ENCODE assay signal across 31 cellular contexts in the genomic region with DNA sequence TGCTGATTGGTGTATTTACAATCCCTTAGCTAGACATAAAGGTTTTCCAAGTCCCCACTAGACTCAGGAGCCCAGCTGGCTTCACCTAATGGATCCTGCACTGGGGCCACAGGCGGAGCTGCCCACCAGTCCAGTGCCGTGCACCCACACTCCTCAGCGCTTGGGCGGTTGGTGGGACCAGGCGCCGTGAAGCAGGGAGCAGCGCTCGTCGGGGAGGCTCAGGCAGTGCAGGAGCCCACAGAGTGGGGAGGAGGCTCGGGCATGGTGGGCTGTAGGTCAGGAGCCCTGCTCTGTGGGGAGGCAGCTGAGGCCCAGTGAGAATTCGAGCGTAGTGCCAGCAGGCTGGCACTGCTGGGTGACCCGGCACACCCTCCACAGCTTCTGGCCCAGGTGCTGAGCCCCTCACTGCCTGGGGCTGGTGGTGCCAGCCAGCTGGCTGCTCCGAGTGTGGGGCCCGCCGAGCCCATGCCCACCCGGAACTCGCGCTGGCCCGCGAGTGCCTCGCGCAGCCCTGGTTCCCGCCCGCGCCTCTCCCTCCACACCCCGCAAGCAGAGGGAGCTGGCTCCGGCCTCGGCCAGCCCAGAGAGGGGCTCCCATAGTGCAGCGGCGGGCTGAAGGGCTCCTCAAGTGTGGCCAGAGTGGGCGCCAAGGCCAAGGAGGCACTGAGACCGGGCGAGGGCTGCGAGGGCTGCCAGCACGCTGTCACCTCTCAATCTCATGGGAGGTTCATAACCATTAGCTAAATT.
DNase-seq lines count a peak whose midpoint lies in the region; ATAC-seq and TF ChIP-seq lines count a peak whose summit lies in the region.
"Had no signal": no experiment of that assay in that cellular context is flagged by ENCODE, and none has a peak within 500 bp of the region (broad histone marks: within the 10 kb centered on the region; RNA-seq: fewer than 3 reads in every experiment).

No MANE protein-coding gene starts in this region.

- H3K4me1 Mint-ChIP-seq in immature natural killer cell, result no peaks in the 10 kb centered on the region
- H3K4me1 Mint-ChIP-seq: B cell; CD14-positive monocyte; CD4-positive, alpha-beta memory T cell; CD4-positive, CD25-positive, alpha-beta regulatory T cell; CD8-positive, alpha-beta memory T cell had no signal

- no peaks in the 10 kb centered on the region for H3K4me1 ChIP-seq in upper lobe of right lung
- H3K4me1 ChIP-seq: A549; BE2C; BLaER1; BLaER1 treated with 17β-estradiol and CSF1 and Interleukin-3, amounts not matched to agents 10 nM and 100 nM; Caco-2 had no signal

- peaks cover 3 to 22% (median 9%) of the 10 kb centered on the region in 6 donors for H3K9me3 Mint-ChIP-seq in immature natural killer cell

- intact Hi-C loops in upper lobe of right lung (cut with DNase I), result no loop called here

- no peak for TF ChIP-seq CTCF in upper lobe of right lung (IDR thresholded peaks at IDR 0.05)

- no peaks in the 10 kb centered on the region for H3K36me3 Mint-ChIP-seq in immature natural killer cell
- H3K36me3 Mint-ChIP-seq: CD14-positive monocyte; CD4-positive, alpha-beta memory T cell; CD4-positive, CD25-positive, alpha-beta regulatory T cell; CD8-positive, alpha-beta memory T cell; CD8-positive, alpha-beta T cell had no signal

- H3K27me3 ChIP-seq in upper lobe of right lung, result no peaks in the 10 kb centered on the region
- H3K27me3 ChIP-seq: BE2C; BLaER1; BLaER1 treated with 17β-estradiol and CSF1 and Interleukin-3, amounts not matched to agents 10 nM and 100 nM had no signal

- H3K4me3 ChIP-seq in upper lobe of right lung, result no peak overlapping the region
- H3K4me3 ChIP-seq: A549; BLaER1; BLaER1 treated with 17β-estradiol and CSF1 and Interleukin-3, amounts not matched to agents 10 nM and 100 nM had no signal

- H3K9me3 ChIP-seq in upper lobe of right lung, result no peaks in the 10 kb centered on the region
- H3K9me3 ChIP-seq: A549, BE2C, Caco-2 had no signal

- peak; percentile 5 for DNase-seq in activated gamma-delta T cell (lab: John Stamatoyannopoulos, UW)
- no peak for DNase-seq in activated gamma-delta T cell treated with Interleukin-2 at 50 U/mL for 16 hours
- DNase-seq in upper lobe of right lung, result no peak
- DNase-seq in immature natural killer cell, result no peak
- DNase-seq: 8988T; ACHN; AML-193; BE2C; C1 segment of cervical spinal cord; Caco-2; Calu3; CD4-positive, alpha-beta memory T cell; CD4-positive, alpha-beta T cell; CD4-positive, CD25-positive, alpha-beta regulatory T cell; CD8-positive, alpha-beta memory T cell; CD8-positive, alpha-beta T cell; COR-L47; DMS 273 treated with DMSO at 0.1 percent for 48 hours; DMS153; DMS53; DMS79; DMS79 treated with DMSO at 0.1 percent for 48 hours; DND-41; EL had no signal

- H3K27ac ChIP-seq in upper lobe of right lung, result no peak overlapping the region
- H3K27ac ChIP-seq: 22Rv1; A549; BLaER1; BLaER1 treated with 17β-estradiol and CSF1 and Interleukin-3, amounts not matched to agents 10 nM and 100 nM; C4-2B had no signal

- no peak overlapping the region for H3K27ac Mint-ChIP-seq in immature natural killer cell
- H3K27ac Mint-ChIP-seq: B cell; CD14-positive monocyte; CD4-positive, alpha-beta memory T cell; CD4-positive, alpha-beta T cell; CD4-positive, CD25-positive, alpha-beta regulatory T cell; CD8-positive, alpha-beta memory T cell; CD8-positive, alpha-beta T cell had no signal

- H3K27me3 Mint-ChIP-seq in immature natural killer cell (ENCODE audit: low read depth in 3 of 3), result peaks cover 0 to 3% (median 2%) of the 10 kb centered on the region in 3 donors
- H3K27me3 Mint-ChIP-seq: B cell; CD4-positive, alpha-beta memory T cell; CD4-positive, alpha-beta T cell; CD4-positive, CD25-positive, alpha-beta regulatory T cell; CD8-positive, alpha-beta memory T cell had no signal

- H3K36me3 ChIP-seq in upper lobe of right lung, result no peaks in the 10 kb centered on the region
- H3K36me3 ChIP-seq: BE2C; BLaER1; BLaER1 treated with 17β-estradiol and CSF1 and Interleukin-3, amounts not matched to agents 10 nM and 100 nM had no signal

- no peak overlapping the region for H3K4me3 Mint-ChIP-seq in immature natural killer cell
- H3K4me3 Mint-ChIP-seq: B cell; CD14-positive monocyte; CD4-positive, alpha-beta memory T cell; CD4-positive, alpha-beta T cell; CD4-positive, CD25-positive, alpha-beta regulatory T cell; CD8-positive, alpha-beta memory T cell; CD8-positive, alpha-beta T cell had no signal

- peak; percentile 20 for ATAC-seq in upper lobe of right lung
- ATAC-seq: A549; CD8-positive, alpha-beta T cell had no signal
